In genomic region chr3:56611364-56611763, GRCh38 we compare ENCODE assay signal across 11 cellular contexts.
"Had no signal": no experiment of that assay in that cellular context is flagged by ENCODE, and none has a peak within 500 bp of the region (broad histone marks: within the 10 kb centered on the region; RNA-seq: fewer than 3 reads in every experiment).

No MANE protein-coding gene starts in this region.

- H3K4me1 ChIP-seq: adrenal gland had no signal

- H3K4me3 Mint-ChIP-seq: activated B cell treated with CpG ODN at 0.5 μM for 24 hours, memory B cell had no signal

- H3K27ac ChIP-seq: adrenal gland, upper lobe of left lung had no signal

- H3K27ac Mint-ChIP-seq: activated B cell treated with CpG ODN at 0.5 μM for 24 hours; memory B cell; natural killer cell treated with Interleukin-12 subunit alpha and Interleukin-12 subunit beta and Interleukin-15 and Interleukin-18, amount 100 ng/mL, for 72 hours had no signal

- DNase-seq: activated B cell treated with CpG ODN at 0.5 μM for 24 hours; activated CD4-positive, alpha-beta T cell treated with anti-CD3 and anti-CD28 coated beads, Interleukin-2, amount 50 U/mL, for 1 hour; adrenal gland; islet precursor cell; left ventricle myocardium inferior; retina; stimulated activated naive CD4-positive, alpha-beta T cell; upper lobe of left lung had no signal

- H3K4me3 ChIP-seq: adrenal gland, dorsolateral prefrontal cortex, left ventricle myocardium inferior, upper lobe of left lung had no signal

- ATAC-seq: natural killer cell treated with Interleukin-12 subunit alpha and Interleukin-12 subunit beta and Interleukin-15 and Interleukin-18, amount 100 ng/mL, for 72 hours had no signal

- H3K9me3 Mint-ChIP-seq: activated B cell treated with CpG ODN at 0.5 μM for 24 hours; natural killer cell treated with Interleukin-12 subunit alpha and Interleukin-12 subunit beta and Interleukin-15 and Interleukin-18, amount 100 ng/mL, for 72 hours had no signal

- H3K27me3 ChIP-seq: adrenal gland, dorsolateral prefrontal cortex, upper lobe of left lung had no signal

- H3K27me3 Mint-ChIP-seq: activated B cell treated with CpG ODN at 0.5 μM for 24 hours; memory B cell; natural killer cell treated with Interleukin-12 subunit alpha and Interleukin-12 subunit beta and Interleukin-15 and Interleukin-18, amount 100 ng/mL, for 72 hours had no signal

- H3K9me3 ChIP-seq: adrenal gland, upper lobe of left lung had no signal
